In genomic region chr15:79004336-79004735, GRCh38 we compare ENCODE assay signal across 8 cellular contexts.
A peak's percentile ranks its signal among the peaks of the same experiment; 100 is the strongest.
DNase-seq lines count a peak whose midpoint lies in the region; ATAC-seq and TF ChIP-seq lines count a peak whose summit lies in the region.

No MANE protein-coding gene starts in this region.

- DNase-seq in GM03348 (ENCODE audit: low spot score) (peak; percentile 84), glomerular visceral epithelial cell (ENCODE audit: extremely low spot score) (peak; percentile 80), NCI-H82 (lab: John Stamatoyannopoulos, UW) (no peak), nephron progenitor cell (no peak), cortex of kidney (lab: John Stamatoyannopoulos, UW) (no peak)

- H3K36me3 Mint-ChIP-seq in nephron progenitor cell (ENCODE audit: low read depth): no peaks in the 10 kb centered on the region

- ATAC-seq in GM19468 (IDR thresholded peaks at IDR 0.05; ENCODE audit: extremely low read depth, unreplicated experiment) (peak; percentile 52), HG03439 (IDR thresholded peaks at IDR 0.05; ENCODE audit: unreplicated experiment) (peak; percentile 69), SK-N-SH treated with all-trans-retinoic acid at 6 μM for 48 hours (peak; percentile 80)

- H3K27me3 Mint-ChIP-seq in nephron progenitor cell (ENCODE audit: low read depth, poor library complexity): peaks cover 17% of the 10 kb centered on the region

- H3K4me1 Mint-ChIP-seq in nephron progenitor cell: peaks cover 24% of the 10 kb centered on the region

- TF ChIP-seq CTCF in nephron progenitor cell (IDR thresholded peaks at IDR 0.05): no peak

- no peaks in the 10 kb centered on the region for H3K9me3 Mint-ChIP-seq in nephron progenitor cell

- H3K27ac Mint-ChIP-seq in nephron progenitor cell: no peak overlapping the region

- H3K4me3 Mint-ChIP-seq in nephron progenitor cell: no peak overlapping the region

TF ChIP-seq in SK-N-SH treated with all-trans-retinoic acid at 6 μM for 48 hours, 23 proteins besides CTCF, POLR2A, EP300 and RAD21:
- TF ChIP-seq ZFP3 (CRISPR knock-in tag; IDR thresholded peaks at IDR 0.05): peak; percentile 68
- no peak for TF ChIP-seq ARNTL (CRISPR knock-in tag; IDR thresholded peaks at IDR 0.05; ENCODE audit: borderline replicate concordance, low read depth)
- no peak for TF ChIP-seq ZC3H10 (CRISPR knock-in tag; IDR thresholded peaks at IDR 0.05)
- TF ChIP-seq TOX (CRISPR knock-in tag; IDR thresholded peaks at IDR 0.05; ENCODE audit: borderline replicate concordance): no peak
TF ChIP-seq in SK-N-SH treated with all-trans-retinoic acid at 6 μM for 48 hours: peak in this region for 1.

Comparison
In these comparisons a context has a peak if more than half of its experiments do, and no peak if none do; other contexts are left out.
1. DNase-seq: peak in GM03348 (single experiment) and glomerular visceral epithelial cell (single experiment); none in NCI-H82 (single experiment), nephron progenitor cell (single experiment) and cortex of kidney (single experiment).
2. Peak in every context shown above with its lines, with median percentiles within 50 percentile points of each other: ATAC-seq.